ENCODE assay signal across 11 cellular contexts in the genomic region with DNA sequence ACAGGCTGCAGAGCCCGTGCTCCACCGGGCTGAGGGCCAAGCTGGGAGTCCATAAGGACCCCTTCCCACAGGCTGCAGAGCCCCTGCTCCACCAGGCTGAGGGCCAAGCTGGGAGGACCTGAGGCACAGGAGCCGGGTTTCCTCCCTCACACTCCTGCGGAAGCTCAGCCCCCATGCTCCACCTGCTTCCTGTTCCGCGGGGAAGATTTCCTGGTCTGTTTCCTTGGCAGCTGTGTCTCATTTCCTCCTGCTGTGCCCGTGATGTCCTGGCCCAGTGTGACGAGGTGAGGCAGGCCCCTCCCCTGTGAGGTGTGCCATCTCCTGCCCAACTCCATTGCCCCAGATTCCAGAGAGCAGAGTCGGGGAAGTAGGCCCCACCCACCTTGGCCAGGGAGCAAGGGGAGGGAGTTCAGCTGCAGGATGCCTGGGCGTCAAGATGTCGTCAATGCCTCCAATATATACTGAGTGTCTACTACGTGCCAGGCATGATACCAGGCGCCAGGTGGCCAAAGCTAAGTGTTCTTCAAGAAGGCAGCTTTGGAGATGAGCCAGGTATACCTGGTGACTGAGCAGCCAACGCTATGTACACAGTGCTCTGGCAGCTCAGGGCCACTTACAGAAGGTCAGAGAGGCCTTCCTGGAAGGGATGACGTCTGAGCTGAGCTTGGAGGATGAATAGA. TPM values are rescaled to one million over a fixed set of nuclear protein-coding genes. Genes with fewer than 3 reads are reported as not detected.
DNase-seq lines count a peak whose midpoint lies in the region; ATAC-seq, FAIRE-seq and TF ChIP-seq lines count a peak whose summit lies in the region.
"Had no signal": no experiment of that assay in that cellular context is flagged by ENCODE, and none has a peak within 500 bp of the region (broad histone marks: within the 10 kb centered on the region; RNA-seq: fewer than 3 reads in every experiment).

No MANE protein-coding gene starts in this region.

- POLR2A ChIA-PET in HEK293 (lab: Yijun Ruan, JAX): no interaction called here

- CTCF ChIA-PET in HEK293 (lab: Yijun Ruan, JAX): interaction anchor here (0.7 to 0.9 kb wide), 2 partner anchors 106 to 309 kb away, joined by 4 read pairs; no protein-coding TSS in a partner anchor

- no peak for ATAC-seq in GM19397 (IDR thresholded peaks at IDR 0.05; ENCODE audit: unreplicated experiment)

- DNase-seq in NCI-H2196 (lab: John Stamatoyannopoulos, UW; ENCODE audit: unreplicated experiment) (peak; percentile 99), prostate gland (ENCODE audit: low spot score) (peak; percentile 85), NCI-H146 (lab: John Stamatoyannopoulos, UW) (no peak), HTR-8/SVneo (ENCODE audit: insufficient read length, low spot score) (no peak), NCI-H82 treated with DMSO at 0.1 percent for 48 hours (lab: John Stamatoyannopoulos, UW; ENCODE audit: unreplicated experiment) (no peak)
- DNase-seq: immature natural killer cell, Karpas-422 had no signal

- H3K27me3 ChIP-seq in duodenal mucosa (ENCODE audit: control insufficient read depth in 1 of 2, insufficient read depth in 2 of 2, low read length in 2 of 2) (no peaks in the 10 kb centered on the region), prostate gland (replicated peaks; ENCODE audit: insufficient read depth) (no peaks in the 10 kb centered on the region)

- peak overlapping the region in 1 of 2 donors; percentile 27 for H3K9ac ChIP-seq in duodenal mucosa (ENCODE audit: low read depth in 1 of 2, low read length in 2 of 2)

- FAIRE-seq in HTR-8/SVneo (lab: Jason Lieb, UNC): no peak
- FAIRE-seq: G401.6 had no signal

- H3K4me3 ChIP-seq in HEK293 (ENCODE audit: low read depth, low read length) (no peak overlapping the region), duodenal mucosa (ENCODE audit: low read depth in 1 of 2, low read length in 2 of 2) (peak overlapping the region in 1 of 2 donors; percentile 33), prostate gland (no peak overlapping the region)

- no peaks in the 10 kb centered on the region for H3K9me3 ChIP-seq in HEK293 (ENCODE audit: control insufficient read depth, insufficient read depth, low read depth, low read length)
- no peaks in the 10 kb centered on the region for H3K9me3 ChIP-seq in duodenal mucosa (ENCODE audit: control insufficient read depth in 1 of 2, low read length in 2 of 2)
- H3K9me3 ChIP-seq in prostate gland: no peaks in the 10 kb centered on the region

- H3K4me1 ChIP-seq in HEK293 (ENCODE audit: control insufficient read depth, insufficient read depth, low read length): peaks cover 25% of the 10 kb centered on the region
- H3K4me1 ChIP-seq in duodenal mucosa (ENCODE audit: control insufficient read depth in 1 of 2, insufficient read depth in 2 of 2, low read length in 2 of 2): peaks cover 0 to 12% of the 10 kb centered on the region in 2 donors
- no peaks in the 10 kb centered on the region for H3K4me1 ChIP-seq in prostate gland (replicated peaks)

- 35% methylated on average over 15 of the region's 15 CpGs for WGBS in prostate gland

- no peak for TF ChIP-seq POLR2A in prostate gland (IDR thresholded peaks at IDR 0.05)

- no peaks in the 10 kb centered on the region for H3K36me3 ChIP-seq in HEK293 (ENCODE audit: control insufficient read depth in 2 of 2, insufficient read depth in 1 of 2, low read length in 2 of 2)
- no peaks in the 10 kb centered on the region for H3K36me3 ChIP-seq in duodenal mucosa (ENCODE audit: control insufficient read depth in 1 of 2, insufficient read depth in 2 of 2, low read length in 2 of 2)
- no peaks in the 10 kb centered on the region for H3K36me3 ChIP-seq in prostate gland

- intact Hi-C loops in prostate gland (cut with DNase I): no loop called here

- H3K27ac ChIP-seq in HEK293 (ENCODE audit: extremely low read depth, low read depth, low read length) (no peak overlapping the region), duodenal mucosa (ENCODE audit: low read depth, low read length) (peak overlapping the region; percentile 5), prostate gland (no peak overlapping the region)

- TF ChIP-seq CTCF in HEK293 (tag by site-specific recombination; IDR thresholded peaks at IDR 0.05): no peak
- TF ChIP-seq CTCF in prostate gland (IDR thresholded peaks at IDR 0.05): peak in 1 of 4 experiments; percentile 12

TF ChIP-seq in HEK293, 187 proteins besides CTCF, POLR2A, EP300 and RAD21:
- 0 out of 2 replicates have a peak, but pooled peaks have one; percentile 12 for TF ChIP-seq OSR2 (tag by site-specific recombination; IDR thresholded peaks at IDR 0.05)
- TF ChIP-seq, protein P1, sequence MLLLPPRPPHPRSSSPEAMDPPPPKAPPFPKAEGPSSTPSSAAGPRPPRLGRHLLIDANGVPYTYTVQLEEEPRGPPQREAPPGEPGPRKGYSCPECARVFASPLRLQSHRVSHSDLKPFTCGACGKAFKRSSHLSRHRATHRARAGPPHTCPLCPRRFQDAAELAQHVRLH (tag by site-specific recombination; IDR thresholded peaks at IDR 0.05): no peak

RNA-seq across cellular contexts. Expression of a gene that starts 58.8 kb away (rescaled TPM):
- 10 to 100 TPM; 13.1 to 29.1 TPM for total RNA-seq in prostate gland

Comparison
In these comparisons a context has a peak if more than half of its experiments do, and no peak if none do; other contexts are left out.
1. DNase-seq: peak in NCI-H2196 (single experiment) and prostate gland (single experiment); none in NCI-H146 (single experiment), HTR-8/SVneo (single experiment) and NCI-H82 treated with DMSO at 0.1 percent for 48 hours (single experiment).